ENCODE assay signal across 32 cellular contexts in the genomic region with DNA sequence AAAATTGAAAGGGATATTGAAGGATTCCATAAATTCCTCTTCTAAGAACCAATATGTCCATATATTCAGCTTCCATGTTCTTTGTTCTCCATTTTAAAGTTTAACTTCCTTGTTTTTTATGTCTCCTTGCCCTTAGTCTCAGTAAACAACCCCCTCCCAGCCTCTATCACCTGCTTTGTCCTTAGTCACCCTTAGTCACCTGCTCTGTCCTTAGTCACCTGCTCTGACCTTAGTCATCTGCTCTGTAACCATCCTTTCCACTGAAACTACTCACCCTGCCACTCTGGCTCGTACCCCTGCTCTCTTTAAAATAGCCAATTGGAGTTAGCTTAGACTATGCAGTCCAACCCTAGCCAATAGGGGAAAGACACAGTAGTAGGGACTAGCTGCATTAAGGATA.
"Had no signal": no experiment of that assay in that cellular context is flagged by ENCODE, and none has a peak within 500 bp of the region (broad histone marks: within the 10 kb centered on the region; RNA-seq: fewer than 3 reads in every experiment).

No MANE protein-coding gene starts in this region.

- H3K4me1 ChIP-seq: left lung, prostate gland, suprapubic skin, tibial artery, upper lobe of right lung had no signal

- DNase-seq: activated CD4-positive, alpha-beta T cell treated with anti-CD3 and anti-CD28 coated beads for 1 hour; activated CD4-positive, alpha-beta T cell treated with anti-CD3 and anti-CD28 coated beads, Interleukin-2, amount 50 U/mL, for 1 hour; activated CD8-positive, alpha-beta memory T cell treated with anti-CD3 and anti-CD28 coated beads, Interleukin-2, amount 10 ng/mL, durations not matched to agents 7 days and 5 days; activated CD8-positive, alpha-beta T cell treated with anti-CD3 and anti-CD28 coated beads, Interleukin-2, amount 10 ng/mL, durations not matched to agents 7 days and 5 days; activated effector memory CD4-positive, alpha-beta T cell treated with anti-CD3 and anti-CD28 coated beads, Interleukin-2, amount 50 U/mL, for 16 hours; activated naive CD4-positive, alpha-beta T cell treated with anti-CD3 and anti-CD28 coated beads for 36 hours; amniotic stem cell; brain microvascular endothelial cell; dorsolateral prefrontal cortex; effector memory CD4-positive, alpha-beta T cell; erythroblast; head of caudate nucleus; left lung; naive B cell; nephron progenitor cell; ovary; retina; stimulated activated CD4-positive, alpha-beta T cell treated with anti-CD3 and anti-CD28 coated beads, Interleukin-1b, Interleukin-23, amount 100 ng/mL, for 48 hours; stimulated activated CD4-positive, alpha-beta T cell treated with anti-CD3 and anti-CD28 coated beads, Interleukin-4, amount 100 ng/mL, for 4 hours; stimulated activated CD8-positive, alpha-beta memory T cell treated with anti-CD3 and anti-CD28 coated beads, Interleukin-4, amount 100 ng/mL, for 48 hours; stimulated activated naive CD4-positive, alpha-beta T cell; SW 1271; T-helper 9 cell; tibial artery; upper lobe of right lung; WERI-Rb-1 had no signal

- H3K4me3 ChIP-seq: coronary artery, dorsolateral prefrontal cortex, left lung, lung, ovary, prostate gland, smooth muscle cell, suprapubic skin, tibial artery, upper lobe of right lung had no signal

- H3K9me3 ChIP-seq: neutrophil, ovary, prostate gland, upper lobe of right lung had no signal

- ATAC-seq: activated CD8-positive, alpha-beta memory T cell treated with anti-CD3 and anti-CD28 coated beads, Interleukin-2, amount 10 ng/mL, durations not matched to agents 7 days and 5 days; activated CD8-positive, alpha-beta T cell treated with anti-CD3 and anti-CD28 coated beads, Interleukin-2, amount 10 ng/mL, durations not matched to agents 7 days and 5 days; left lung; upper lobe of right lung had no signal

- H3K36me3 ChIP-seq: brain microvascular endothelial cell, left lung, neutrophil, ovary, prostate gland, suprapubic skin, tibial artery, upper lobe of right lung, WERI-Rb-1 had no signal

- H3K27ac ChIP-seq: brain microvascular endothelial cell, coronary artery, dorsolateral prefrontal cortex, left lung, neutrophil, ovary, prostate gland, suprapubic skin, tibial artery, upper lobe of right lung, WERI-Rb-1 had no signal
